ENCODE assay signal across 7 cellular contexts in the genomic region with DNA sequence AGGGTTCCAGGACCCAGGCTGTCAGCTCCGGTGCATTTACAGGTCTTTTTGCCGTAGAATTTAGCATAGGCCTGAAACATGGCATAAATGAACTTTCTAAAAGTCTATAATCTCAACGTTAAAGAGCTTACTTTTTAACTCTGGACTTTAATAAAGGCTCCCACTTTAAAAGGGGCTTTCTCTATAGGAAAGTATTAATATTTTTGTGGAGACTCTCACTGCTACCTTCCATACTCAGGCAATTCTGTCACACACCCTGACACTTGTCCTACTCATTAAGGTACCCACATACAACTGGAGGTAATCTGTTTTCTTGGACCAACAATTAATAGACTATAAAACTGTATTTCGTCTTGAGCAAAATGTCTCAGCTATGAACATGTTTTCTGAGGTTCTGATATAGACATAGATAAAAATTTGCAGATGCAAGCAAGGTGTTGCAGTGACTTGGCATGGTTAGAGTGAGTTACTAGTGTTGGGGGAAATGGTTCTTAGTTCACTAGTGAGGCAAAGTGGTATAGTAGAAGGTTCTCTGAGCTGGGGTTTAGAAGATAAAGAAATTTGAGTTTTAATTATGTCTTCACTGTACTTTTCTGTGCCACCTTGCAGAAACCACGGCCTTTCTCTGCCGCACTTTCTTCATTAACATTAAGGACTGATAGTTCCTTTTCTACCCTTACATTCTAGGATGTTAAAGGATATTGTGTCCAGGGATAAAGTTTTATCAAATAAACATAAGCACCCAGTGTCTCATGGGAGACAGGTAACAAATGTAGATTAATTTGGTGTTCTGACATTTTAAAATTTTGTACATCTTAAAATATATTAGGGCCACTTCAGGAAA. TPM values are rescaled to one million over a fixed set of nuclear protein-coding genes. Genes with fewer than 3 reads are reported as not detected.
DNase-seq lines count a peak whose midpoint lies in the region; ATAC-seq and TF ChIP-seq lines count a peak whose summit lies in the region.

No MANE protein-coding gene starts in this region.

- no peaks in the 10 kb centered on the region for H3K27me3 ChIP-seq in iPS-18a (ENCODE audit: control insufficient read depth, insufficient read depth, low read length)
- H3K27me3 ChIP-seq in stomach, result no peaks in the 10 kb centered on the region

- no peaks in the 10 kb centered on the region for H3K9me3 Mint-ChIP-seq in IgD-negative memory B cell
- H3K9me3 Mint-ChIP-seq in activated CD8-positive, alpha-beta T cell treated with anti-CD3 and anti-CD28 coated beads, Interleukin-2, amount 10 ng/mL, durations not matched to agents 7 days and 5 days (ENCODE audit: insufficient read depth), result no peaks in the 10 kb centered on the region

- peak overlapping the region; percentile 87 for H3K9ac ChIP-seq in iPS-18a (ENCODE audit: low read length)

- intact Hi-C loops in stomach (cut with DNase I; ENCODE audit: low total_unique reads), result loop anchor here (10.0 kb wide), 1 partner anchor 51 kb away; no protein-coding TSS in a partner anchor

- H3K4me1 ChIP-seq in iPS-18a (ENCODE audit: control insufficient read depth, low read depth, low read length), result peaks cover 32% of the 10 kb centered on the region
- peaks cover 17 to 41% (median 28%) of the 10 kb centered on the region in 4 donors for H3K4me1 ChIP-seq in stomach

- TF ChIP-seq EP300 in stomach (IDR thresholded peaks at IDR 0.05), result no peak

- DNase-seq in activated CD8-positive, alpha-beta T cell treated with anti-CD3 and anti-CD28 coated beads, Interleukin-2, amount 10 ng/mL, durations not matched to agents 7 days and 5 days, result no peak
- DNase-seq in stomach, result no peak
- no peak for DNase-seq in GM19238 (ENCODE audit: insufficient read length, low spot score)
- DNase-seq in middle frontal gyrus (ENCODE audit: extremely low spot score, low spot score), result no peak
- DNase-seq in stimulated activated CD4-positive, alpha-beta T cell treated with anti-CD3 and anti-CD28 coated beads, Interleukin-2, amount 100 ng/mL, for 24 hours, result no peak

- H3K4me1 Mint-ChIP-seq in IgD-negative memory B cell, result peaks cover 10 to 17% (median 13%) of the 10 kb centered on the region in 3 donors
- peaks cover 42% of the 10 kb centered on the region for H3K4me1 Mint-ChIP-seq in activated CD8-positive, alpha-beta T cell treated with anti-CD3 and anti-CD28 coated beads, Interleukin-2, amount 10 ng/mL, durations not matched to agents 7 days and 5 days (ENCODE audit: low read depth)

- CTCF ChIA-PET in activated CD8-positive, alpha-beta T cell treated with anti-CD3 and anti-CD28 coated beads, Interleukin-2, amount 10 ng/mL, durations not matched to agents 7 days and 5 days (lab: Charles Lee), result interaction anchor here (1.1 to 1.7 kb wide), 4 partner anchors 9 to 245 kb away, joined by 3 to 8 read pairs (median 4); no protein-coding TSS in a partner anchor

- TF ChIP-seq CTCF in stomach (IDR thresholded peaks at IDR 0.05), result no peak

- POLR2A ChIA-PET in activated CD8-positive, alpha-beta T cell treated with anti-CD3 and anti-CD28 coated beads, Interleukin-2, amount 10 ng/mL, durations not matched to agents 7 days and 5 days (lab: Charles Lee), result interaction anchor here (0.6 to 4.1 kb wide), 7 partner anchors 10 to 262 kb away, joined by 3 to 46 read pairs (median 6); partner anchors contain the start of gene NR4A2

- H3K4me3 Mint-ChIP-seq in IgD-negative memory B cell, result peak overlapping the region; percentile 88 to 98 (median 94)
- peak overlapping the region; percentile 68 for H3K4me3 Mint-ChIP-seq in activated CD8-positive, alpha-beta T cell treated with anti-CD3 and anti-CD28 coated beads, Interleukin-2, amount 10 ng/mL, durations not matched to agents 7 days and 5 days

- H3K27ac Mint-ChIP-seq in IgD-negative memory B cell, result peak overlapping the region; percentile 92 to 99 (median 98)
- H3K27ac Mint-ChIP-seq in activated CD8-positive, alpha-beta T cell treated with anti-CD3 and anti-CD28 coated beads, Interleukin-2, amount 10 ng/mL, durations not matched to agents 7 days and 5 days, result peak overlapping the region; percentile 87

- H3K36me3 ChIP-seq in iPS-18a (ENCODE audit: control insufficient read depth, low read depth, low read length), result no peaks in the 10 kb centered on the region
- no peaks in the 10 kb centered on the region for H3K36me3 ChIP-seq in stomach

- H3K27ac ChIP-seq in iPS-18a (ENCODE audit: low read length) (peak overlapping the region; percentile 61), stomach (peak overlapping the region; percentile 99 to 100 (median 100))

- WGBS in stomach, 5 donors, result 34 to 43% (median 35%) methylated on average over 6 of the region's 6 CpGs

- H3K36me3 Mint-ChIP-seq in IgD-negative memory B cell, result peaks cover 3% of the 10 kb centered on the region
- H3K36me3 Mint-ChIP-seq in activated CD8-positive, alpha-beta T cell treated with anti-CD3 and anti-CD28 coated beads, Interleukin-2, amount 10 ng/mL, durations not matched to agents 7 days and 5 days (ENCODE audit: low read depth), result peaks cover 3% of the 10 kb centered on the region

- peak overlapping the region; percentile 85 for H3K4me3 ChIP-seq in iPS-18a (ENCODE audit: low read length)
- H3K4me3 ChIP-seq in stomach, result peak overlapping the region; percentile 57 to 88 (median 64)

- no peak for TF ChIP-seq POLR2A in stomach (IDR thresholded peaks at IDR 0.05)

- H3K27me3 Mint-ChIP-seq in IgD-negative memory B cell, result no peaks in the 10 kb centered on the region
- no peaks in the 10 kb centered on the region for H3K27me3 Mint-ChIP-seq in activated CD8-positive, alpha-beta T cell treated with anti-CD3 and anti-CD28 coated beads, Interleukin-2, amount 10 ng/mL, durations not matched to agents 7 days and 5 days (ENCODE audit: low read depth)

- ATAC-seq in activated CD8-positive, alpha-beta T cell treated with anti-CD3 and anti-CD28 coated beads, Interleukin-2, amount 10 ng/mL, durations not matched to agents 7 days and 5 days, result no peak

- H3K9me3 ChIP-seq in iPS-18a (ENCODE audit: control insufficient read depth, low read depth, low read length) (no peaks in the 10 kb centered on the region), stomach (no peaks in the 10 kb centered on the region)

RNA-seq across cellular contexts. Expression of gene NR4A2, which starts 10.8 kb away (rescaled TPM):
- polyA plus RNA-seq in IgD-negative memory B cell (22.7 TPM), stomach (10 to 100 TPM in 1 of 3 donors, 1 to 10 TPM in 2; 4.7 to 20.7 (median 4.7) TPM)
- 1 to 10 TPM; 1.9 to 2.0 TPM for total RNA-seq in activated CD8-positive, alpha-beta T cell treated with anti-CD3 and anti-CD28 coated beads, Interleukin-2, amount 10 ng/mL, durations not matched to agents 7 days and 5 days
- 10 to 100 TPM in 2 of 5 donors, 1 to 10 TPM in 1, not detected in 2; 7.7 to 17.4 (median 13.8) TPM for total RNA-seq in stomach
